In the genomic region with DNA sequence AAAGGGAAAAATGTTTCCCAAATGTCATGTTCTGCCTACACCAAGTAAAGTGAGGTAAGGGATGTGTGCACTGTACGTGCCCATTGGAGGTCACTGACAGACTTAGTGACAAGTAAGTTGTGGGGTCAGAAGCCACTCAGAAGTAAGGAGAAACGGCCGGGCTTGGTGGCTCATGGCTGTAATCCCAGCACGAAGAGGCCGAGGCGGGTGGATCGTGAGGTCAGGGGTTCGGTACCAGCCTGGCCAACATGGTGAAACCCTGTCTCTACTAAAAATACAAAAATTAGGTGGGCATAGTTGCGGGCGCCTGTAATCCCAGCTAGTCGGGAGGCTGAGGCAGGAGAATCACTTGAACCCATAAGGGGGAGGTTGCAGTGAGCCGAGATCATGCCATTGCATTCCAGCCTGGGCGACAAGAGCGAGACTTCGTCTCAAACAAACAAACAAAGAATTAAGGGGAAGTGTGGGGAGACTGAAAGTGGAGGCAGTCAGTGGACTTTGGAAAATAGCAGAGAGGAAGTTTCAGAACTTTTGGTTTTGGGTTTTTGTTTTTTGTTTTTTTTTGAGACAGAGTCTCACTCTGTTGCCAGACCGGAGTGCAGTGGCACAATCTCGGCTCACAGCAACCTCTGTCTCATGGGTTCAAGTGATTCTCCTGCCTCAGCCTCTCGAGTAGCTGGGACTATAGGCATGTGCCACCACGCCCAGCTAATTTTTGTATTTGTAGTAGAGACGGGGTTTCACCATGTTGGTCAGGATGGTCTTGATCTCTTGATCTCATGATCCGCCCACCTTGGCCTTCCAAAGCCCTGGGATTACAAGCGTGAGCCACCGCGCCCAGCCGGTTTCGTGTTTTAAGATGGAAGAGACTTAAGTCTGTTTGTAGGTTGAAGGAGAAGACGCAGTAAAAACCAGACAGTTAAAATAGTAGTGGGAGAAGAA, we compare ENCODE assay signal across 7 cellular contexts.
A peak's percentile ranks its signal among the peaks of the same experiment; 100 is the strongest.
DNase-seq lines count a peak whose midpoint lies in the region; ATAC-seq and TF ChIP-seq lines count a peak whose summit lies in the region.
"Not testable (repeated sequence)": the region's sequence is repeated elsewhere in the genome, so short reads cannot be mapped to it uniquely, and the experiment has no call there.

No MANE protein-coding gene starts in this region.

- not testable (repeated sequence) for H3K79me1 ChIP-seq in mesenchymal stem cell (replicated peaks; ENCODE audit: low read length, poor library complexity, severe bottlenecking)

- H3K9ac ChIP-seq in OCI-LY1 (ENCODE audit: low read length); mesenchymal stem cell (ENCODE audit: low read length); smooth muscle cell (ENCODE audit: low read depth): not testable (repeated sequence)

- peak overlapping the region in 1 of 2 experiments; percentile 26 for H2BK12ac ChIP-seq in mesenchymal stem cell (ENCODE audit: low read length in 2 of 2)

- peak overlapping the region; percentile 95 for H3K27ac Mint-ChIP-seq in activated CD8-positive, alpha-beta T cell treated with anti-CD3 and anti-CD28 coated beads for 36 hours

- not testable (repeated sequence) for H3K27me3 ChIP-seq in DOHH2 (ENCODE audit: control insufficient read depth, low read length); OCI-LY1 (ENCODE audit: insufficient read depth, low read length); adrenal gland; smooth muscle cell (ENCODE audit: low read depth)
- peaks cover 0 to 17% of the 10 kb centered on the region in 2 experiments for H3K27me3 ChIP-seq in mesenchymal stem cell (ENCODE audit: control insufficient read depth in 1 of 2, insufficient read depth in 1 of 2, low read length in 2 of 2)

- H3K27me3 Mint-ChIP-seq in activated CD8-positive, alpha-beta T cell treated with anti-CD3 and anti-CD28 coated beads for 36 hours, result not testable (repeated sequence)

- H3K4me2 ChIP-seq in DOHH2 (ENCODE audit: low read length), result peak overlapping the region; percentile 53
- H3K4me2 ChIP-seq in OCI-LY1 (ENCODE audit: low read length); mesenchymal stem cell (ENCODE audit: low read length, poor library complexity, severe bottlenecking); smooth muscle cell: not testable (repeated sequence)

- peak overlapping the region; percentile 65 for H4K91ac ChIP-seq in mesenchymal stem cell (ENCODE audit: low read length)

- H3K79me2 ChIP-seq in DOHH2 (ENCODE audit: control insufficient read depth, low read length); OCI-LY1 (ENCODE audit: insufficient read depth, low read length); smooth muscle cell (ENCODE audit: low read depth): not testable (repeated sequence)

- H3K4me1 ChIP-seq in DOHH2 (ENCODE audit: control insufficient read depth, low read length), result peaks cover 27% of the 10 kb centered on the region
- H3K4me1 ChIP-seq in OCI-LY1 (ENCODE audit: insufficient read depth, low read length, severe bottlenecking), result peaks cover 46% of the 10 kb centered on the region
- not testable (repeated sequence) for H3K4me1 ChIP-seq in adrenal gland (replicated peaks in 1 of 2); mesenchymal stem cell (ENCODE audit: control insufficient read depth, insufficient read depth, low read depth, low read length); smooth muscle cell (ENCODE audit: low read depth)

- H3K36me3 ChIP-seq in DOHH2 (ENCODE audit: control insufficient read depth, low read length) (peaks cover 54% of the 10 kb centered on the region), OCI-LY1 (ENCODE audit: insufficient read depth, low read length) (peaks cover 85% of the 10 kb centered on the region)
- H3K36me3 ChIP-seq in adrenal gland (replicated peaks in 1 of 2); mesenchymal stem cell (ENCODE audit: control insufficient read depth in 1 of 2, insufficient read depth in 2 of 2, low read depth in 1 of 2, low read length in 2 of 2); smooth muscle cell (ENCODE audit: low read depth): not testable (repeated sequence)

- TF ChIP-seq POLR2A in adrenal gland (IDR thresholded peaks at IDR 0.05), result not testable (repeated sequence)

- not testable (repeated sequence) for H2BK5ac ChIP-seq in mesenchymal stem cell (ENCODE audit: low read depth, low read length, poor library complexity, severe bottlenecking)

- WGBS in adrenal gland, 4 donors, result 81 to 87% (median 82%) methylated on average over 27 of the region's 27 CpGs
- 94% methylated on average over 25 of the region's 27 CpGs for WGBS in mesenchymal stem cell
- WGBS in smooth muscle cell (ENCODE audit: low lambda C conversion rate), result 84% methylated on average over 27 of the region's 27 CpGs

- not testable (repeated sequence) for H3K9me3 ChIP-seq in DOHH2 (ENCODE audit: control insufficient read depth, insufficient read depth, low read length); OCI-LY1 (ENCODE audit: low read length); adrenal gland (replicated peaks in 1 of 3); mesenchymal stem cell (ENCODE audit: control insufficient read depth, low read length); smooth muscle cell (replicated peaks; ENCODE audit: low read depth)

- H2AK5ac ChIP-seq in mesenchymal stem cell (ENCODE audit: low read length, severe bottlenecking), result not testable (repeated sequence)

- not testable (repeated sequence) for H2BK15ac ChIP-seq in mesenchymal stem cell (ENCODE audit: low read depth, poor library complexity, severe bottlenecking)

- not testable (repeated sequence) for H2BK120ac ChIP-seq in mesenchymal stem cell (ENCODE audit: low read depth, low read length)

- not testable (repeated sequence) for ATAC-seq in activated CD8-positive, alpha-beta T cell treated with anti-CD3 and anti-CD28 coated beads for 36 hours
- ATAC-seq in Right ventricle myocardium inferior, result peak; percentile 18

- H3K4ac ChIP-seq in mesenchymal stem cell (ENCODE audit: low read depth in 1 of 2, low read length in 2 of 2), result not testable (repeated sequence)

- 0 out of 2 replicates have a peak overlapping the region, but pooled peaks have one; percentile 3 for H3K4me3 ChIP-seq in DOHH2 (ENCODE audit: low read length)
- H3K4me3 ChIP-seq in OCI-LY1 (ENCODE audit: low read depth, low read length, poor library complexity, severe bottlenecking); adrenal gland; mesenchymal stem cell (ENCODE audit: insufficient read depth in 1 of 2, low read depth in 1 of 2, low read length in 2 of 2); smooth muscle cell: not testable (repeated sequence)

- DNase-seq in activated CD8-positive, alpha-beta T cell treated with anti-CD3 and anti-CD28 coated beads for 36 hours; adrenal gland; Right ventricle myocardium inferior (ENCODE audit: missing footprints); mesenchymal stem cell; smooth muscle cell (lab: John Stamatoyannopoulos, UW; ENCODE audit: unreplicated experiment): not testable (repeated sequence)

- H3K9me3 Mint-ChIP-seq in activated CD8-positive, alpha-beta T cell treated with anti-CD3 and anti-CD28 coated beads for 36 hours, result not testable (repeated sequence)

- not testable (repeated sequence) for H4K20me1 ChIP-seq in DOHH2 (ENCODE audit: control insufficient read depth, insufficient read depth, low read depth, low read length); OCI-LY1 (ENCODE audit: insufficient read depth, low read length); smooth muscle cell (ENCODE audit: low read depth)

- not testable (repeated sequence) for H2AFZ ChIP-seq in OCI-LY1 (ENCODE audit: low read length); mesenchymal stem cell (ENCODE audit: low read depth, low read length); smooth muscle cell (ENCODE audit: low read depth)

- intact Hi-C loops in activated CD8-positive, alpha-beta T cell treated with anti-CD3 and anti-CD28 coated beads for 36 hours (cut with micrococcal nuclease); adrenal gland (cut with DNase I): not testable (repeated sequence)
- intact Hi-C loops in Right ventricle myocardium inferior (cut with DNase I), result loop anchor here (10.0 kb wide), 1 partner anchor 435 kb away; no protein-coding TSS in a partner anchor

- H3K23ac ChIP-seq in mesenchymal stem cell (ENCODE audit: low read length in 2 of 2), result not testable (repeated sequence)

- not testable (repeated sequence) for TF ChIP-seq CTCF in DOHH2 (IDR thresholded peaks at IDR 0.05; ENCODE audit: low read depth, low read length, poor library complexity, severe bottlenecking); OCI-LY1 (IDR thresholded peaks at IDR 0.05; ENCODE audit: low read length); activated CD8-positive, alpha-beta T cell treated with anti-CD3 and anti-CD28 coated beads for 36 hours (IDR thresholded peaks at IDR 0.05); adrenal gland (IDR thresholded peaks at IDR 0.05); smooth muscle cell (IDR thresholded peaks at IDR 0.05; ENCODE audit: borderline replicate concordance, insufficient read depth, poor library complexity, severe bottlenecking)

- H3K4me1 Mint-ChIP-seq in activated CD8-positive, alpha-beta T cell treated with anti-CD3 and anti-CD28 coated beads for 36 hours (ENCODE audit: low read depth), result peaks cover 27% of the 10 kb centered on the region

- H3K36me3 Mint-ChIP-seq in activated CD8-positive, alpha-beta T cell treated with anti-CD3 and anti-CD28 coated beads for 36 hours (ENCODE audit: low read depth), result not testable (repeated sequence)

- not testable (repeated sequence) for H3K14ac ChIP-seq in mesenchymal stem cell (ENCODE audit: low read length in 2 of 2)

- H4K8ac ChIP-seq in mesenchymal stem cell (ENCODE audit: low read length), result not testable (repeated sequence)

- H3K27ac ChIP-seq in DOHH2 (ENCODE audit: low read depth, low read length) (peak overlapping the region; percentile 61), OCI-LY1 (ENCODE audit: low read depth, low read length, poor library complexity, severe bottlenecking) (peak overlapping the region; percentile 38), adrenal gland (peak overlapping the region in 3 of 5 donors; percentile 38 to 59 (median 57)), smooth muscle cell (ENCODE audit: low read depth) (peak overlapping the region; percentile 34)
- not testable (repeated sequence) for H3K27ac ChIP-seq in mesenchymal stem cell (ENCODE audit: low read length, poor library complexity, severe bottlenecking)

- H3K9me2 ChIP-seq in DOHH2 (replicated peaks; ENCODE audit: control insufficient read depth, low read length); OCI-LY1 (ENCODE audit: low read depth, low read length): not testable (repeated sequence)

- not testable (repeated sequence) for H3K4me3 Mint-ChIP-seq in activated CD8-positive, alpha-beta T cell treated with anti-CD3 and anti-CD28 coated beads for 36 hours

- POLR2A ChIA-PET in activated CD8-positive, alpha-beta T cell treated with anti-CD3 and anti-CD28 coated beads for 36 hours (lab: Charles Lee), result not testable (repeated sequence)

- CTCF ChIA-PET in activated CD8-positive, alpha-beta T cell treated with anti-CD3 and anti-CD28 coated beads for 36 hours (lab: Charles Lee), result not testable (repeated sequence)

- H3F3A ChIP-seq in DOHH2 (ENCODE audit: control insufficient read depth, insufficient read depth), result peaks cover 43% of the 10 kb centered on the region
- not testable (repeated sequence) for H3F3A ChIP-seq in OCI-LY1 (ENCODE audit: insufficient read depth, low read length); smooth muscle cell (ENCODE audit: low read depth)

- H3K18ac ChIP-seq in mesenchymal stem cell (ENCODE audit: low read depth in 1 of 2, low read length in 2 of 2), result peak overlapping the region in 1 of 2 experiments; percentile 81
